Comparison of ENCODE assay signal across 1 cellular context in genomic region chr7:92809397-92810241, GRCh38.
TF ChIP-seq lines count a peak whose summit lies in the region.

No MANE protein-coding gene starts in this region.

TF ChIP-seq in IMR-90, 13 proteins besides CTCF, POLR2A, EP300 and RAD21 (continued from another document):
- TF ChIP-seq FOS (IDR thresholded peaks at IDR 0.05; ENCODE audit: low read depth, low read length) (peak; percentile 88), RFX5 (IDR thresholded peaks at IDR 0.05; ENCODE audit: low read depth, low read length) (no peak), MXI1 (IDR thresholded peaks at IDR 0.05; ENCODE audit: borderline replicate concordance, low read depth, low read length) (no peak), RCOR1 (IDR thresholded peaks at IDR 0.05; ENCODE audit: insufficient replicate concordance, low read length) (no peak), MAZ (IDR thresholded peaks at IDR 0.05; ENCODE audit: borderline replicate concordance, low read depth, low read length) (no peak), BHLHE40 (IDR thresholded peaks at IDR 0.05; ENCODE audit: low read depth, low read length) (no peak), NFE2L2 (IDR thresholded peaks at IDR 0.05; ENCODE audit: low read depth, low read length) (peak; percentile 100), CHD1 (IDR thresholded peaks at IDR 0.05; ENCODE audit: low read depth, low read length) (no peak), CEBPB (IDR thresholded peaks at IDR 0.05; ENCODE audit: low read depth, low read length) (peak; percentile 89), SMC3 (IDR thresholded peaks at IDR 0.05; ENCODE audit: low read depth, low read length) (no peak)
